In the genomic region with DNA sequence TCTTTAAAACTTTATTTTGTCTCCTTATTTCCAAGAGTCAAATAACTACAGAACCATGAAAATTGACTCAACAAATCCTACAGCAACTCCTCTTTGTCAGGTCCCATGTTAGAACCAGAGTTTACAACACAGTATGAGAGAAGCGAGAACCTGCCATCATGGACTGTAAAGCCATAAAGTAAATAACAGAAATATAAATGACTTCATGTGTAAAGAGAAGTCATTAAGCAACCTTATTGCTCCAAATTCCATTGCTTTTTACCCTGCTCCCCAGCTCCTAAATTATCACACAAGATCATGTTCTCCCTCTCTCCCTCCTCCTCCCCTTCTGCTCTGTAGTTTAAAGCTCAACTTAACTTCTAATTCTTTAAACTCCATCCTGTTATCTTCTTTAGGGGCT, we compare ENCODE assay signal across 2 cellular contexts.
TF ChIP-seq lines count a peak whose summit lies in the region.

No MANE protein-coding gene starts in this region.

TF ChIP-seq in HCT116, 20 proteins besides CTCF, POLR2A, EP300 and RAD21:
- no peak for TF ChIP-seq SIN3A (IDR thresholded peaks at IDR 0.05; ENCODE audit: low read depth)
- no peak for TF ChIP-seq CEBPB (IDR thresholded peaks at IDR 0.05; ENCODE audit: low read depth)
- no peak for TF ChIP-seq ZNF274 (IDR thresholded peaks at IDR 0.05; ENCODE audit: low read depth, low read length)
- no peak for TF ChIP-seq POLR2AphosphoS5 (IDR thresholded peaks at IDR 0.05; ENCODE audit: low read depth, low read length)
- TF ChIP-seq EZH2phosphoT487 (IDR thresholded peaks at IDR 0.05; ENCODE audit: borderline replicate concordance) = no peak
- no peak for TF ChIP-seq ELF1 (IDR thresholded peaks at IDR 0.05; ENCODE audit: borderline replicate concordance, low read depth)
- TF ChIP-seq FOSL1 (IDR thresholded peaks at IDR 0.05; ENCODE audit: low read depth) = no peak
- no peak for TF ChIP-seq YY1 (IDR thresholded peaks at IDR 0.05; ENCODE audit: extremely low read depth, insufficient replicate concordance, low read depth, low read length)
- TF ChIP-seq EZH2 (IDR thresholded peaks at IDR 0.05) = no peak
- no peak for TF ChIP-seq EGR1 (IDR thresholded peaks at IDR 0.05; ENCODE audit: low read depth)
- TF ChIP-seq ZFX (IDR thresholded peaks at IDR 0.05) = no peak
- TF ChIP-seq JUND (IDR thresholded peaks at IDR 0.05) = no peak
- TF ChIP-seq, protein P1, sequence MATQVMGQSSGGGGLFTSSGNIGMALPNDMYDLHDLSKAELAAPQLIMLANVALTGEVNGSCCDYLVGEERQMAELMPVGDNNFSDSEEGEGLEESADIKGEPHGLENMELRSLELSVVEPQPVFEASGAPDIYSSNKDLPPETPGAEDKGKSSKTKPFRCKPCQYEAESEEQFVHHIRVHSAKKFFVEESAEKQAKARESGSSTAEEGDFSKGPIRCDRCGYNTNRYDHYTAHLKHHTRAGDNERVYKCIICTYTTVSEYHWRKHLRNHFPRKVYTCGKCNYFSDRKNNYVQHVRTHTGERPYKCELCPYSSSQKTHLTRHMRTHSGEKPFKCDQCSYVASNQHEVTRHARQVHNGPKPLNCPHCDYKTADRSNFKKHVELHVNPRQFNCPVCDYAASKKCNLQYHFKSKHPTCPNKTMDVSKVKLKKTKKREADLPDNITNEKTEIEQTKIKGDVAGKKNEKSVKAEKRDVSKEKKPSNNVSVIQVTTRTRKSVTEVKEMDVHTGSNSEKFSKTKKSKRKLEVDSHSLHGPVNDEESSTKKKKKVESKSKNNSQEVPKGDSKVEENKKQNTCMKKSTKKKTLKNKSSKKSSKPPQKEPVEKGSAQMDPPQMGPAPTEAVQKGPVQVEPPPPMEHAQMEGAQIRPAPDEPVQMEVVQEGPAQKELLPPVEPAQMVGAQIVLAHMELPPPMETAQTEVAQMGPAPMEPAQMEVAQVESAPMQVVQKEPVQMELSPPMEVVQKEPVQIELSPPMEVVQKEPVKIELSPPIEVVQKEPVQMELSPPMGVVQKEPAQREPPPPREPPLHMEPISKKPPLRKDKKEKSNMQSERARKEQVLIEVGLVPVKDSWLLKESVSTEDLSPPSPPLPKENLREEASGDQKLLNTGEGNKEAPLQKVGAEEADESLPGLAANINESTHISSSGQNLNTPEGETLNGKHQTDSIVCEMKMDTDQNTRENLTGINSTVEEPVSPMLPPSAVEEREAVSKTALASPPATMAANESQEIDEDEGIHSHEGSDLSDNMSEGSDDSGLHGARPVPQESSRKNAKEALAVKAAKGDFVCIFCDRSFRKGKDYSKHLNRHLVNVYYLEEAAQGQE (IDR thresholded peaks at IDR 0.05; ENCODE audit: low read depth) = no peak
- no peak for TF ChIP-seq SRF (IDR thresholded peaks at IDR 0.05; ENCODE audit: low read depth)
- no peak for TF ChIP-seq TCF7L2 (IDR thresholded peaks at IDR 0.05; ENCODE audit: borderline replicate concordance, extremely low read depth, insufficient read depth, insufficient read length)
- TF ChIP-seq, protein P2, sequence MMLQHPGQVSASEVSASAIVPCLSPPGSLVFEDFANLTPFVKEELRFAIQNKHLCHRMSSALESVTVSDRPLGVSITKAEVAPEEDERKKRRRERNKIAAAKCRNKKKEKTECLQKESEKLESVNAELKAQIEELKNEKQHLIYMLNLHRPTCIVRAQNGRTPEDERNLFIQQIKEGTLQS (IDR thresholded peaks at IDR 0.05) = no peak
- TF ChIP-seq SP1 (IDR thresholded peaks at IDR 0.05; ENCODE audit: low read depth) = no peak
- TF ChIP-seq, protein P3, sequence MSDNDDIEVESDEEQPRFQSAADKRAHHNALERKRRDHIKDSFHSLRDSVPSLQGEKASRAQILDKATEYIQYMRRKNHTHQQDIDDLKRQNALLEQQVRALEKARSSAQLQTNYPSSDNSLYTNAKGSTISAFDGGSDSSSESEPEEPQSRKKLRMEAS (IDR thresholded peaks at IDR 0.05) = no peak
TF ChIP-seq in HCT116: peak in this region for 0.

TF ChIP-seq in K562, 482 proteins besides CTCF, POLR2A, EP300 and RAD21:
- no peak for TF ChIP-seq CBX1 (IDR thresholded peaks at IDR 0.05; ENCODE audit: low read depth)
- no peak for TF ChIP-seq OTX1 (CRISPR knock-in tag; IDR thresholded peaks at IDR 0.05)
- TF ChIP-seq, protein P4, sequence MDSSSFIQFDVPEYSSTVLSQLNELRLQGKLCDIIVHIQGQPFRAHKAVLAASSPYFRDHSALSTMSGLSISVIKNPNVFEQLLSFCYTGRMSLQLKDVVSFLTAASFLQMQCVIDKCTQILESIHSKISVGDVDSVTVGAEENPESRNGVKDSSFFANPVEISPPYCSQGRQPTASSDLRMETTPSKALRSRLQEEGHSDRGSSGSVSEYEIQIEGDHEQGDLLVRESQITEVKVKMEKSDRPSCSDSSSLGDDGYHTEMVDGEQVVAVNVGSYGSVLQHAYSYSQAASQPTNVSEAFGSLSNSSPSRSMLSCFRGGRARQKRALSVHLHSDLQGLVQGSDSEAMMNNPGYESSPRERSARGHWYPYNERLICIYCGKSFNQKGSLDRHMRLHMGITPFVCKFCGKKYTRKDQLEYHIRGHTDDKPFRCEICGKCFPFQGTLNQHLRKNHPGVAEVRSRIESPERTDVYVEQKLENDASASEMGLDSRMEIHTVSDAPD (CRISPR knock-in tag; IDR thresholded peaks at IDR 0.05) = no peak
- TF ChIP-seq PCBP2 (IDR thresholded peaks at IDR 0.05; ENCODE audit: low read depth, low read length, poor library complexity, severe bottlenecking) = no peak
- TF ChIP-seq XRCC5 (IDR thresholded peaks at IDR 0.05; ENCODE audit: low read depth, low read length) = no peak
- TF ChIP-seq ZNF75A (CRISPR knock-in tag; IDR thresholded peaks at IDR 0.05) = no peak
- no peak for TF ChIP-seq ZNF212 (CRISPR knock-in tag; IDR thresholded peaks at IDR 0.05)
